9 cellular contexts compared by ENCODE assay signal in the genomic region with DNA sequence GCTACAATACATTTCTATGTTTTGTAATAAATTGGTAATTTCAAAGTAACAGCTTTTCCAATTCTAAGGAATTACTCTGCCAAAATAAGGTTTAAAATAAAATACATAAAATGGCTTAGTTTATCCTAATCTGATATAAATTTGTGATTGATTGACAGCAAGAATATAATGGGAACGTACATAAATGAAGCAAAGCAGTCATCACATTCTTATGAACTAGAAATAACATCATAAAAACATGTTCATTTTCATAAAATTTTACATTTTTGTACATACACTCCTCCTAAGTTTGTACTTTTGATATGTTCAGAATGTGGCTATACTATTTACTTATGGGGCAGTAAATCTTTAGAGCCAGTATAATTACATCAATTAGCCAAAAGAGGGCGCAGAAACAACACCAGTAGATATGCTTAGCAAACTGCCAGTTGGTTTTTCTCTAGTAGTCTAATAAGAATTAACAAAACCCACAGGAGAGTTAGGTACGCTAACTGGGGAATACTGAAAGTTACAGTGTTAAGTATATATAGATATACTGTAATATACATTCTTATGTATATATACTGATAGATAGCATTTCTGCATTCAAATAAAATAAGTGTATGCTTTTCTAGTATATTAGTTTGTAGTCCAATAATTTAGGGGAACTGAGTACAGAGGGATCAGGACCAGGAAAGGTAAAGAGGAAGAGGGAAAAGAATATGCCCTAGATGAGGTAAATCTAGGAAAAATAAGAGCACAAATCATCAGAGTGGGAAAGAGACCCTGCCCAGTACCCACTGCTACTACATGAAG.
DNase-seq lines count a peak whose midpoint lies in the region; ATAC-seq and TF ChIP-seq lines count a peak whose summit lies in the region.
"Had no signal": no experiment of that assay in that cellular context is flagged by ENCODE, and none has a peak within 500 bp of the region (broad histone marks: within the 10 kb centered on the region; RNA-seq: fewer than 3 reads in every experiment).

No MANE protein-coding gene starts in this region.

- H3K36me3 ChIP-seq in CD8-positive, alpha-beta T cell (ENCODE audit: insufficient read depth, low read length): no peaks in the 10 kb centered on the region

- no peaks in the 10 kb centered on the region for H3K9me3 Mint-ChIP-seq in CD8-positive, alpha-beta T cell
- H3K9me3 Mint-ChIP-seq in MCF 10A (ENCODE audit: unreplicated experiment): no peaks in the 10 kb centered on the region
- H3K9me3 Mint-ChIP-seq: T-helper 1 cell treated with Interleukin-12 subunit alpha and Interleukin-12 subunit beta and Interleukin-4 antibody, amounts not matched to agents 30 μg/mL and 1 μg/mL, for 36 hours had no signal

- no peak for ATAC-seq in CD8-positive, alpha-beta T cell
- peak; percentile 88 for ATAC-seq in GM18907 (IDR thresholded peaks at IDR 0.05; ENCODE audit: unreplicated experiment)
- ATAC-seq in HG03103 (IDR thresholded peaks at IDR 0.05; ENCODE audit: low read depth, unreplicated experiment): peak; percentile 88
- peak; percentile 89 for ATAC-seq in left colon

- H3K4me1 Mint-ChIP-seq in CD8-positive, alpha-beta T cell (ENCODE audit: low read depth): no peaks in the 10 kb centered on the region
- H3K4me1 Mint-ChIP-seq in MCF 10A (ENCODE audit: insufficient read depth, unreplicated experiment): no peaks in the 10 kb centered on the region

- no peak overlapping the region for H3K27ac ChIP-seq in CD8-positive, alpha-beta T cell (ENCODE audit: low read depth, low read length)

- H3K4me1 ChIP-seq in CD8-positive, alpha-beta T cell (ENCODE audit: insufficient read depth, low read length): no peaks in the 10 kb centered on the region

- peaks cover 12% of the 10 kb centered on the region for H3K36me3 Mint-ChIP-seq in CD8-positive, alpha-beta T cell
- H3K36me3 Mint-ChIP-seq in MCF 10A (ENCODE audit: insufficient read depth, unreplicated experiment): no peaks in the 10 kb centered on the region

- no peaks in the 10 kb centered on the region for H3K27me3 Mint-ChIP-seq in CD8-positive, alpha-beta T cell (ENCODE audit: low read depth)
- H3K27me3 Mint-ChIP-seq in MCF 10A (ENCODE audit: insufficient read depth, unreplicated experiment): no peaks in the 10 kb centered on the region

- no peak overlapping the region for H3K27ac Mint-ChIP-seq in CD8-positive, alpha-beta T cell
- no peak overlapping the region for H3K27ac Mint-ChIP-seq in MCF 10A (ENCODE audit: low read depth, unreplicated experiment)
- H3K27ac Mint-ChIP-seq: T-helper 1 cell treated with Interleukin-12 subunit alpha and Interleukin-12 subunit beta and Interleukin-4 antibody, amounts not matched to agents 30 μg/mL and 1 μg/mL, for 36 hours had no signal

- DNase-seq in CD8-positive, alpha-beta T cell: no peak
- DNase-seq in NCI-H446 (lab: John Stamatoyannopoulos, UW) (peak; percentile 100), MCF 10A (ENCODE audit: unreplicated experiment) (peak; percentile 65), left colon (no peak)
- DNase-seq in activated CD8-positive, alpha-beta memory T cell treated with anti-CD3 and anti-CD28 coated beads, Interleukin-2, amount 50 U/mL, for 4 hours: no peak
- DNase-seq in activated naive CD4-positive, alpha-beta T cell (lab: John Stamatoyannopoulos, UW): no peak

- TF ChIP-seq CTCF in CD8-positive, alpha-beta T cell (IDR thresholded peaks at IDR 0.05): peak; percentile 65
- peak; percentile 66 for TF ChIP-seq CTCF in MCF 10A (IDR thresholded peaks at IDR 0.05; ENCODE audit: unreplicated experiment)

- no peaks in the 10 kb centered on the region for H3K27me3 ChIP-seq in CD8-positive, alpha-beta T cell (ENCODE audit: insufficient read depth, low read length)

- no peak overlapping the region for H3K4me3 ChIP-seq in CD8-positive, alpha-beta T cell (ENCODE audit: low read depth, low read length)

- CTCF ChIA-PET in CD8-positive, alpha-beta T cell (lab: Charles Lee): interaction anchor here (0.7 to 1.3 kb wide), 3 partner anchors 150 to 152 kb away, joined by 3 to 7 read pairs (median 6); no protein-coding TSS in a partner anchor
- CTCF ChIA-PET in MCF 10A (lab: Yijun Ruan, JAX): interaction anchor here (0.9 to 5.5 kb wide), 6 partner anchors 18 to 519 kb away, joined by 3 to 102 read pairs (median 8); no protein-coding TSS in a partner anchor

- no TSS peak for BruUV-seq in MCF 10A (replicated peaks; lab: Mats Ljungman, UMichigan)

- H3K4me3 Mint-ChIP-seq in CD8-positive, alpha-beta T cell: no peak overlapping the region
- no peak overlapping the region for H3K4me3 Mint-ChIP-seq in MCF 10A (ENCODE audit: unreplicated experiment)
- H3K4me3 Mint-ChIP-seq: T-helper 1 cell treated with Interleukin-12 subunit alpha and Interleukin-12 subunit beta and Interleukin-4 antibody, amounts not matched to agents 30 μg/mL and 1 μg/mL, for 36 hours had no signal

- no peaks in the 10 kb centered on the region for H3K9me3 ChIP-seq in CD8-positive, alpha-beta T cell (ENCODE audit: low read length)

- POLR2A ChIA-PET in CD8-positive, alpha-beta T cell (lab: Charles Lee): no interaction called here
- POLR2A ChIA-PET in MCF 10A (lab: Yijun Ruan, JAX): no interaction called here

- intact Hi-C loops in CD8-positive, alpha-beta T cell (cut with DNase I, micrococcal nuclease): loop anchor here in 1 of 2 experiments (1.0 kb wide), 2 partner anchors 152 to 519 kb away; no protein-coding TSS in a partner anchor
- intact Hi-C loops in MCF 10A (cut with micrococcal nuclease) (loop anchor here (1.0 to 10.0 kb wide), 4 partner anchors 41 to 521 kb away; no protein-coding TSS in a partner anchor), left colon (cut with DNase I, micrococcal nuclease) (loop anchor here in 1 of 2 donors (5.0 kb wide), 1 partner anchor 151 kb away; no protein-coding TSS in a partner anchor)

Comparison
In these comparisons a context has a peak if more than half of its experiments do, and no peak if none do; other contexts are left out.
1. DNase-seq: peak in NCI-H446 (2 of 2) and MCF 10A (single experiment); none in CD8-positive, alpha-beta T cell (0 of 7), left colon (0 of 2), activated CD8-positive, alpha-beta memory T cell treated with anti-CD3 and anti-CD28 coated beads, Interleukin-2, amount 50 U/mL, for 4 hours (single experiment) and activated naive CD4-positive, alpha-beta T cell (0 of 4).